Comparison of ENCODE assay signal across 8 cellular contexts in the genomic region with DNA sequence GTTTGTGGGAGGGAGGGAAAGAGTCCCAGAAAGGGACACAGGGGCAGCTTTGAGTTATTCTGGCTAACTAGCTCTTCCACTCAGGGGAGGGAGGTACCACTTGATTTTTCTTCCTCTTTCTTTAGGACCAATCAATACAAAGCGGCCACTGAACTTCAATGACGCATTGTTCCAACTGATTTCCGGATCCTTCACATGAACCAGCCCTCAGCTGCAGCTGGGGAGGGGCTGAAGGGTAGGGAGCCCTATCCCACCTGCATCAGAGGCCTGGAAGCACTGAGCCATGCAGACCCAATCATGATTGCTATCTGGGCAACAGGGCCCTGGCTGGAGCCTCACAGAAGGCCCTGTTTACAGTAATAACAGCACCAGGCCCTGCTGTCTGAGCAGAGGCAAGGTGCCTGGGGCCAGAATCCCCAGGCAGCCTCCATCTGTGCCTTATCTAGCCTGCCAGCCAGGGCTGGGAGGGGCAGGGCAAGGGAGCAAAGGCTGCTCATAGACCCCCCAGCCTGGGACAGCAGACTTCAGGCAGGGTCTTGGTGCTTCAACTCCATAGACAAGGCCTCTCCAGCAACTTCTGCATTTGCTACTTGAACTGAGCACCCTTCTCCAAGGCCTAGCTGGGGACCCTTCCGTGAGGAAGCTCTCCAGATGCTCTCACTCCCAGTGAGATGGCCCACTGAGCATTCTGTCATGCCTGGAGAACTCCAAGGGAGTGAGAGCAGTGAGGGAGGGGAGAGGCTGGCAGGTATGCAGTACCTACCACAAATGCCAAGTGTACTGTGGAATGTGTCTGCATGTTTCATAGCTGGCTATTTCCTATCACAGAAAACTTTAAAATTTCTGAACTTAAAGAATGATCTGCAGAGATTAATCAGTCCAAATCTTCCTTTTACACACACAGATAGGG. TPM values are rescaled to one million over a fixed set of nuclear protein-coding genes. Genes with fewer than 3 reads are reported as not detected.
DNase-seq lines count a peak whose midpoint lies in the region; ATAC-seq and TF ChIP-seq lines count a peak whose summit lies in the region.

No MANE protein-coding gene starts in this region.

- no peak overlapping the region for H3K4me3 Mint-ChIP-seq in T-helper 17 cell

- 0 out of 2 replicates have a peak overlapping the region, but pooled peaks have one; percentile 30 for H3K9ac ChIP-seq in iPS-20b (ENCODE audit: low read depth, low read length)

- 69% methylated on average over 4 of the region's 4 CpGs for WGBS in suprapubic skin

- TF ChIP-seq CTCF in suprapubic skin (IDR thresholded peaks at IDR 0.05): no peak

- ATAC-seq in GM18873 (IDR thresholded peaks at IDR 0.05; ENCODE audit: low FRiP score, unreplicated experiment) (peak; percentile 49), HG03342 (IDR thresholded peaks at IDR 0.05; ENCODE audit: unreplicated experiment) (peak; percentile 89), T-helper 17 cell (peak; percentile 76), HG03095 (IDR thresholded peaks at IDR 0.05; ENCODE audit: unreplicated experiment) (no peak)

- no peaks in the 10 kb centered on the region for H3K9me3 ChIP-seq in T-helper 17 cell (ENCODE audit: control insufficient read depth, low read length, poor library complexity, severe bottlenecking)
- H3K9me3 ChIP-seq in iPS-20b (ENCODE audit: insufficient read depth, low read depth, low read length): no peaks in the 10 kb centered on the region
- no peaks in the 10 kb centered on the region for H3K9me3 ChIP-seq in suprapubic skin

- H3K36me3 Mint-ChIP-seq in T-helper 17 cell (ENCODE audit: low read depth): no peaks in the 10 kb centered on the region

- H3K27me3 Mint-ChIP-seq in T-helper 17 cell: no peaks in the 10 kb centered on the region

- H3K4me1 ChIP-seq in iPS-20b (ENCODE audit: insufficient read depth, low read length) (peaks cover 39% of the 10 kb centered on the region), suprapubic skin (peaks cover 11% of the 10 kb centered on the region)

- no peak overlapping the region for H3K27ac Mint-ChIP-seq in T-helper 17 cell

- H3K27me3 ChIP-seq in iPS-20b (ENCODE audit: insufficient read depth, low read length) (no peaks in the 10 kb centered on the region), suprapubic skin (no peaks in the 10 kb centered on the region), H7 (ENCODE audit: control insufficient read depth, insufficient read depth, low read length) (no peaks in the 10 kb centered on the region)

- no peak for TF ChIP-seq EP300 in suprapubic skin (IDR thresholded peaks at IDR 0.05)

- H3K4me1 Mint-ChIP-seq in T-helper 17 cell: peaks cover 9% of the 10 kb centered on the region

- TF ChIP-seq POLR2A in suprapubic skin (IDR thresholded peaks at IDR 0.05): no peak

- H3K4me3 ChIP-seq in iPS-20b (ENCODE audit: low read length) (no peak overlapping the region), suprapubic skin (no peak overlapping the region), H7 (ENCODE audit: insufficient read depth, low read depth, low read length) (no peak overlapping the region)

- H3K27ac ChIP-seq in iPS-20b (ENCODE audit: low read length): no peak overlapping the region
- H3K27ac ChIP-seq in suprapubic skin: peak overlapping the region; percentile 81

- no peak for DNase-seq in T-helper 17 cell
- DNase-seq in suprapubic skin (ENCODE audit: low spot score in 2 of 2): no peak
- no peak for DNase-seq in LoVo (ENCODE audit: low spot score)
- DNase-seq in H7: no peak

- H3K36me3 ChIP-seq in iPS-20b (ENCODE audit: insufficient read depth, low read depth, low read length): no peaks in the 10 kb centered on the region
- H3K36me3 ChIP-seq in suprapubic skin: no peaks in the 10 kb centered on the region
- H3K36me3 ChIP-seq in H7 (replicated peaks; ENCODE audit: control insufficient read depth, insufficient read depth, low read length): no peaks in the 10 kb centered on the region

RNA-seq across cellular contexts. Expression of a gene that starts 22.5 kb away (rescaled TPM):
- total RNA-seq in T-helper 17 cell: 10 to 100 TPM; 13.0 to 14.4 TPM
- 10 to 100 TPM; 14.7 to 23.4 (median 19.3) TPM for total RNA-seq in suprapubic skin
- 27.1 and 32.4 TPM in 2 replicates for total RNA-seq in H7 (2014; rRNA removed; shearing (Covaris generic))
